8 cellular contexts compared by ENCODE assay signal in the genomic region with DNA sequence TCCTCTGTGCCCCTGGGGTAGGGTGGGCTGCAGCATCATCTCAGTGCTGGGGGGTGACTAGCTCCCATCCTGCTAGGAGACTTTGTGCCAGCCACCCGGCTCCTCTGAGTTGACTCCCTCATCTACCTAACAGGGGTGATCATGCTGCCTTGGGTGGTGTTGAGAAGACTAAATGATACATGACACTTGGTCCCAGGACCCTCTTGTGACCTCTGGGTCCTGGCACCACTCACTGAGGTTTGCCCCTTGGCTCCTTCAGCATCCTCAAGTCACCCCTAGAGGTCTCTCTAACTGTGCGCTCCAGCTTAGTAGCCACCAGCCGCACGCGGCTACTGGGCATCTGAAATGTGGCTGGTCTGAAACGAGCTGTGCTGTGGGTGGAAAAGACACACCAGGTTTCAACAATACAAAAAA.
DNase-seq lines count a peak whose midpoint lies in the region; ATAC-seq and TF ChIP-seq lines count a peak whose summit lies in the region.

No MANE protein-coding gene starts in this region.

- DNase-seq in activated CD4-positive, alpha-beta T cell treated with anti-CD3 and anti-CD28 coated beads for 48 hours: peak; percentile 31
- DNase-seq in activated CD4-positive, alpha-beta T cell treated with anti-CD3 and anti-CD28 coated beads, Interleukin-2, amount 50 U/mL, for 4 hours: no peak
- DNase-seq in Karpas-422 (peak; percentile 87), WTC11 (ENCODE audit: low spot score) (peak; percentile 47), right cardiac atrium (peak; percentile 63 to 79 (median 78)), type B pancreatic cell (ENCODE audit: extremely low spot score, unreplicated experiment) (peak; percentile 52), colonic mucosa (no peak)

- H3K9me3 Mint-ChIP-seq in WTC11 (no peaks in the 10 kb centered on the region), type B pancreatic cell (no peaks in the 10 kb centered on the region)

- H3K79me2 ChIP-seq in Karpas-422 (ENCODE audit: low read length): no peaks in the 10 kb centered on the region

- H4K20me1 ChIP-seq in Karpas-422 (ENCODE audit: insufficient read depth, low read depth, low read length): no peaks in the 10 kb centered on the region

- ATAC-seq in WTC11 (peak; percentile 85), right cardiac atrium (peak; percentile 47 to 54), HG03135 (IDR thresholded peaks at IDR 0.05; ENCODE audit: unreplicated experiment) (no peak)

- H3K27ac Mint-ChIP-seq in WTC11: no peak overlapping the region
- H3K27ac Mint-ChIP-seq in type B pancreatic cell: no peak overlapping the region

- no peaks in the 10 kb centered on the region for H3K27me3 ChIP-seq in Karpas-422 (ENCODE audit: low read length)
- H3K27me3 ChIP-seq in right cardiac atrium (ENCODE audit: control insufficient read depth, insufficient read depth): no peaks in the 10 kb centered on the region
- no peaks in the 10 kb centered on the region for H3K27me3 ChIP-seq in colonic mucosa

- CTCF ChIA-PET in WTC11 (lab: Charles Lee): interaction anchor here (0.5 to 3.2 kb wide), 46 partner anchors 8 to 391 kb away, joined by 3 to 60 read pairs (median 4); a partner anchor contains a TSS

- no peaks in the 10 kb centered on the region for H3K9me3 ChIP-seq in Karpas-422 (ENCODE audit: low read length)
- no peaks in the 10 kb centered on the region for H3K9me3 ChIP-seq in right cardiac atrium (ENCODE audit: control insufficient read depth, low read length)
- H3K9me3 ChIP-seq in colonic mucosa: no peaks in the 10 kb centered on the region

- POLR2A ChIA-PET in WTC11 (lab: Charles Lee): interaction anchor here (0.5 kb wide), 1 partner anchor 236 kb away, joined by 3 read pairs; no protein-coding TSS in a partner anchor

- peaks cover 9% of the 10 kb centered on the region for H3K4me1 ChIP-seq in Karpas-422 (ENCODE audit: low read length)
- H3K4me1 ChIP-seq in right cardiac atrium (ENCODE audit: control insufficient read depth, insufficient read depth, low read length): peaks cover 8% of the 10 kb centered on the region
- no peaks in the 10 kb centered on the region for H3K4me1 ChIP-seq in colonic mucosa

- 0 out of 2 replicates have a peak, but pooled peaks have one; percentile 10 for TF ChIP-seq CTCF in WTC11 (IDR thresholded peaks at IDR 0.05)
- TF ChIP-seq CTCF in type B pancreatic cell (conservative IDR thresholded peaks at IDR 0.05): peak; percentile 64
- no peak for TF ChIP-seq CTCF in colonic mucosa (IDR thresholded peaks at IDR 0.05)

- H3K4me3 Mint-ChIP-seq in WTC11: no peak overlapping the region
- H3K4me3 Mint-ChIP-seq in type B pancreatic cell: no peak overlapping the region

- no peaks in the 10 kb centered on the region for H3K9me2 ChIP-seq in Karpas-422 (replicated peaks; ENCODE audit: insufficient read depth, low read length)

- H3K9ac ChIP-seq in Karpas-422 (ENCODE audit: low read length) (no peak overlapping the region), colonic mucosa (ENCODE audit: low read depth in 2 of 2, low read length in 2 of 2) (no peak overlapping the region)

- no peaks in the 10 kb centered on the region for H3K27me3 Mint-ChIP-seq in WTC11 (ENCODE audit: low read depth)
- H3K27me3 Mint-ChIP-seq in type B pancreatic cell: no peaks in the 10 kb centered on the region

- intact Hi-C loops in right cardiac atrium (cut with DNase I) (loop anchor here in 2 of 4 donors (5.0 kb wide), 2 partner anchors 79 to 84 kb away; no protein-coding TSS in a partner anchor), colonic mucosa (cut with DNase I) (no loop called here)

- H3K36me3 Mint-ChIP-seq in WTC11: no peaks in the 10 kb centered on the region
- no peaks in the 10 kb centered on the region for H3K36me3 Mint-ChIP-seq in type B pancreatic cell

- H3K4me2 ChIP-seq in Karpas-422 (ENCODE audit: low read depth, low read length, poor library complexity, severe bottlenecking): no peak overlapping the region

- 0 out of 2 replicates have a peak, but pooled peaks cover 7% of the 10 kb centered on the region for H3K4me1 Mint-ChIP-seq in WTC11
- no peaks in the 10 kb centered on the region for H3K4me1 Mint-ChIP-seq in type B pancreatic cell (ENCODE audit: unreplicated experiment)

- H2AFZ ChIP-seq in Karpas-422 (ENCODE audit: low read length): no peak overlapping the region

- H3K27ac ChIP-seq in Karpas-422 (ENCODE audit: low read length): no peak overlapping the region
- no peak overlapping the region for H3K27ac ChIP-seq in right cardiac atrium (ENCODE audit: low read length)
- no peak overlapping the region for H3K27ac ChIP-seq in colonic mucosa

- H3K4me3 ChIP-seq in Karpas-422 (ENCODE audit: low read length) (no peak overlapping the region), right cardiac atrium (ENCODE audit: low read length) (no peak overlapping the region), colonic mucosa (no peak overlapping the region)

- H3K36me3 ChIP-seq in Karpas-422 (ENCODE audit: insufficient read depth, low read length) (no peaks in the 10 kb centered on the region), colonic mucosa (no peaks in the 10 kb centered on the region)

- WGBS in right cardiac atrium: 43% methylated on average over 6 of the region's 6 CpGs

TF ChIP-seq in WTC11, 78 proteins besides CTCF, POLR2A, EP300 and RAD21 (continues in another document):
- TF ChIP-seq, protein P1, sequence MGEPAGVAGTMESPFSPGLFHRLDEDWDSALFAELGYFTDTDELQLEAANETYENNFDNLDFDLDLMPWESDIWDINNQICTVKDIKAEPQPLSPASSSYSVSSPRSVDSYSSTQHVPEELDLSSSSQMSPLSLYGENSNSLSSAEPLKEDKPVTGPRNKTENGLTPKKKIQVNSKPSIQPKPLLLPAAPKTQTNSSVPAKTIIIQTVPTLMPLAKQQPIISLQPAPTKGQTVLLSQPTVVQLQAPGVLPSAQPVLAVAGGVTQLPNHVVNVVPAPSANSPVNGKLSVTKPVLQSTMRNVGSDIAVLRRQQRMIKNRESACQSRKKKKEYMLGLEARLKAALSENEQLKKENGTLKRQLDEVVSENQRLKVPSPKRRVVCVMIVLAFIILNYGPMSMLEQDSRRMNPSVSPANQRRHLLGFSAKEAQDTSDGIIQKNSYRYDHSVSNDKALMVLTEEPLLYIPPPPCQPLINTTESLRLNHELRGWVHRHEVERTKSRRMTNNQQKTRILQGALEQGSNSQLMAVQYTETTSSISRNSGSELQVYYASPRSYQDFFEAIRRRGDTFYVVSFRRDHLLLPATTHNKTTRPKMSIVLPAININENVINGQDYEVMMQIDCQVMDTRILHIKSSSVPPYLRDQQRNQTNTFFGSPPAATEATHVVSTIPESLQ (CRISPR knock-in tag; IDR thresholded peaks at IDR 0.05): no peak
- TF ChIP-seq SOX15 (CRISPR knock-in tag; IDR thresholded peaks at IDR 0.05): no peak
- TF ChIP-seq, protein P2, sequence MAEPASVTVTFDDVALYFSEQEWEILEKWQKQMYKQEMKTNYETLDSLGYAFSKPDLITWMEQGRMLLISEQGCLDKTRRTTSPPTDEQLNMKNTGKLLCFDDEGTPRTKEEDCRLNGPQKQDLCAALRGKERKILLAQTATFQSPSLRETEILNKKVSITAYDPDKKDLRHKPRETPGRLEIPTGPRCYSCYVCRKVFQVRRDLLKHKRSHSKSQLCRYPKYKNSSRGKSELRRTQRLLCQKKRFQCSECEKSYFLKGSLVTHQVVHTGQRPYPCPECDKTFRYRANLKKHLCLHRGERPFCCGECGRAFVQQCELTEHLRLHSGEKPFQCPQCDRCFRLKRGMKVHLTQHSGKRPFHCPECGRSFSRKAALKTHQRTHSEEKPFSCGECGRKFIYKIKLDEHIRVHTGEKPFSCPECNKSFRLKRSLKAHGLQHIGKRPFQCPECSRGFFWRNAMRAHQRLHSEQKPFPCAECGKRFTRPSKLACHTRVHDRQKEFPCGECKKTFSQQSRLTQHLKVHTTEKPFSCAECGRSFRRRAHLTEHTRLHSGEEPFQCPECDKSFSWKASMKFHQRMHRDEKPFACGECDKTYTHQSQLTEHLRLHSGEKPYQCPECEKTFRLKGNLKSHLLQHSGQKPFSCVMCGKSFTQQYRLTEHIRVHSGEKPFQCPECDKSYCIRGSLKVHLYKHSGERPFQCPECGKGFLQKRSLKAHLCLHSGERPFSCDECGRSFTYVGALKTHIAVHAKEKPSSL (CRISPR knock-in tag; conservative IDR thresholded peaks at IDR 0.05): no peak
- TF ChIP-seq, protein P3, sequence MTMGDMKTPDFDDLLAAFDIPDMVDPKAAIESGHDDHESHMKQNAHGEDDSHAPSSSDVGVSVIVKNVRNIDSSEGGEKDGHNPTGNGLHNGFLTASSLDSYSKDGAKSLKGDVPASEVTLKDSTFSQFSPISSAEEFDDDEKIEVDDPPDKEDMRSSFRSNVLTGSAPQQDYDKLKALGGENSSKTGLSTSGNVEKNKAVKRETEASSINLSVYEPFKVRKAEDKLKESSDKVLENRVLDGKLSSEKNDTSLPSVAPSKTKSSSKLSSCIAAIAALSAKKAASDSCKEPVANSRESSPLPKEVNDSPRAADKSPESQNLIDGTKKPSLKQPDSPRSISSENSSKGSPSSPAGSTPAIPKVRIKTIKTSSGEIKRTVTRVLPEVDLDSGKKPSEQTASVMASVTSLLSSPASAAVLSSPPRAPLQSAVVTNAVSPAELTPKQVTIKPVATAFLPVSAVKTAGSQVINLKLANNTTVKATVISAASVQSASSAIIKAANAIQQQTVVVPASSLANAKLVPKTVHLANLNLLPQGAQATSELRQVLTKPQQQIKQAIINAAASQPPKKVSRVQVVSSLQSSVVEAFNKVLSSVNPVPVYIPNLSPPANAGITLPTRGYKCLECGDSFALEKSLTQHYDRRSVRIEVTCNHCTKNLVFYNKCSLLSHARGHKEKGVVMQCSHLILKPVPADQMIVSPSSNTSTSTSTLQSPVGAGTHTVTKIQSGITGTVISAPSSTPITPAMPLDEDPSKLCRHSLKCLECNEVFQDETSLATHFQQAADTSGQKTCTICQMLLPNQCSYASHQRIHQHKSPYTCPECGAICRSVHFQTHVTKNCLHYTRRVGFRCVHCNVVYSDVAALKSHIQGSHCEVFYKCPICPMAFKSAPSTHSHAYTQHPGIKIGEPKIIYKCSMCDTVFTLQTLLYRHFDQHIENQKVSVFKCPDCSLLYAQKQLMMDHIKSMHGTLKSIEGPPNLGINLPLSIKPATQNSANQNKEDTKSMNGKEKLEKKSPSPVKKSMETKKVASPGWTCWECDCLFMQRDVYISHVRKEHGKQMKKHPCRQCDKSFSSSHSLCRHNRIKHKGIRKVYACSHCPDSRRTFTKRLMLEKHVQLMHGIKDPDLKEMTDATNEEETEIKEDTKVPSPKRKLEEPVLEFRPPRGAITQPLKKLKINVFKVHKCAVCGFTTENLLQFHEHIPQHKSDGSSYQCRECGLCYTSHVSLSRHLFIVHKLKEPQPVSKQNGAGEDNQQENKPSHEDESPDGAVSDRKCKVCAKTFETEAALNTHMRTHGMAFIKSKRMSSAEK (CRISPR knock-in tag; IDR thresholded peaks at IDR 0.05; ENCODE audit: borderline replicate concordance): no peak
- no peak for TF ChIP-seq ETV6 (CRISPR knock-in tag; IDR thresholded peaks at IDR 0.05)
- no peak for TF ChIP-seq NR1H2 (CRISPR knock-in tag; IDR thresholded peaks at IDR 0.05)
- TF ChIP-seq PRRX2 (CRISPR knock-in tag; IDR thresholded peaks at IDR 0.05): no peak
- no peak for TF ChIP-seq HMGA2 (CRISPR knock-in tag; IDR thresholded peaks at IDR 0.05)
- TF ChIP-seq SMAD3 (CRISPR knock-in tag; IDR thresholded peaks at IDR 0.05; ENCODE audit: borderline replicate concordance): no peak

Comparison
In these comparisons a context has a peak if more than half of its experiments do, and no peak if none do; other contexts are left out.
1. DNase-seq: peak in activated CD4-positive, alpha-beta T cell treated with anti-CD3 and anti-CD28 coated beads for 48 hours (single experiment), Karpas-422 (single experiment), WTC11 (single experiment), right cardiac atrium (3 of 3) and type B pancreatic cell (single experiment); none in activated CD4-positive, alpha-beta T cell treated with anti-CD3 and anti-CD28 coated beads, Interleukin-2, amount 50 U/mL, for 4 hours (0 of 2) and colonic mucosa (single experiment).